ENCODE assay signal across 1 cellular context in genomic region chr6:130517444-130517931, GRCh38.
TF ChIP-seq lines count a peak whose summit lies in the region.

No MANE protein-coding gene starts in this region.

TF ChIP-seq in WTC11, 78 proteins besides CTCF, POLR2A, EP300 and RAD21 (continued from another document):
- TF ChIP-seq, protein P1, sequence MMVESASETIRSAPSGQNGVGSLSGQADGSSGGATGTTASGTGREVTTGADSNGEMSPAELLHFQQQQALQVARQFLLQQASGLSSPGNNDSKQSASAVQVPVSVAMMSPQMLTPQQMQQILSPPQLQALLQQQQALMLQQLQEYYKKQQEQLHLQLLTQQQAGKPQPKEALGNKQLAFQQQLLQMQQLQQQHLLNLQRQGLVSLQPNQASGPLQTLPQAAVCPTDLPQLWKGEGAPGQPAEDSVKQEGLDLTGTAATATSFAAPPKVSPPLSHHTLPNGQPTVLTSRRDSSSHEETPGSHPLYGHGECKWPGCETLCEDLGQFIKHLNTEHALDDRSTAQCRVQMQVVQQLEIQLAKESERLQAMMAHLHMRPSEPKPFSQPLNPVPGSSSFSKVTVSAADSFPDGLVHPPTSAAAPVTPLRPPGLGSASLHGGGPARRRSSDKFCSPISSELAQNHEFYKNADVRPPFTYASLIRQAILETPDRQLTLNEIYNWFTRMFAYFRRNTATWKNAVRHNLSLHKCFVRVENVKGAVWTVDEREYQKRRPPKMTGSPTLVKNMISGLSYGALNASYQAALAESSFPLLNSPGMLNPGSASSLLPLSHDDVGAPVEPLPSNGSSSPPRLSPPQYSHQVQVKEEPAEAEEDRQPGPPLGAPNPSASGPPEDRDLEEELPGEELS (CRISPR knock-in tag; IDR thresholded peaks at IDR 0.05) = no peak
- TF ChIP-seq GABPB1 (CRISPR knock-in tag; IDR thresholded peaks at IDR 0.05) (no peak), SMAD3 (CRISPR knock-in tag; IDR thresholded peaks at IDR 0.05; ENCODE audit: borderline replicate concordance) (no peak)
TF ChIP-seq in WTC11: peak in this region for 0.
